In genomic region chr11:118969508-118969907, GRCh38 we compare ENCODE assay signal across 7 cellular contexts. TPM values are rescaled to one million over a fixed set of nuclear protein-coding genes. Genes with fewer than 3 reads are reported as not detected.
"Had no signal": no experiment of that assay in that cellular context is flagged by ENCODE, and none has a peak within 500 bp of the region (broad histone marks: within the 10 kb centered on the region; RNA-seq: fewer than 3 reads in every experiment).

No MANE protein-coding gene starts in this region.

RNA-seq across cellular contexts. Expression of gene FOXR1, which starts 2.1 kb away (rescaled TPM):
- total RNA-seq: GM23248, GM23338, H1, H4, H7, H9, HFFc6 had no signal
- polyA plus RNA-seq: GM23248, GM23338, H1 had no signal

RNA-seq across cellular contexts. Expression of gene UPK2, which starts 13.4 kb away (rescaled TPM):
- total RNA-seq: GM23248, GM23338, H1, H4 had no signal
